ENCODE assay signal across 1 cellular context in genomic region chr1:172719694-172720138, GRCh38.
TF ChIP-seq lines count a peak whose summit lies in the region.

No MANE protein-coding gene starts in this region.

TF ChIP-seq in GM23338, 12 proteins besides CTCF, POLR2A, EP300 and RAD21 (continued from another document):
- TF ChIP-seq ETS1 (IDR thresholded peaks at IDR 0.05) (no peak), STAT1 (IDR thresholded peaks at IDR 0.05; ENCODE audit: unreplicated experiment) (no peak), POLR2AphosphoS5 (IDR thresholded peaks at IDR 0.05; ENCODE audit: low read depth) (no peak), EZH2 (IDR thresholded peaks at IDR 0.05; ENCODE audit: low read depth, unreplicated experiment) (no peak), NANOG (IDR thresholded peaks at IDR 0.05; ENCODE audit: borderline replicate concordance) (no peak)
